1 cellular context compared by ENCODE assay signal in genomic region chr19:35380450-35381124, GRCh38.
A peak's percentile ranks its signal among the peaks of the same experiment; 100 is the strongest.
TF ChIP-seq lines count a peak whose summit lies in the region.

No MANE protein-coding gene starts in this region.

TF ChIP-seq in HepG2, 621 proteins besides CTCF, POLR2A, EP300 and RAD21 (continued from another document and continues in another):
- TF ChIP-seq ZSCAN21 (CRISPR knock-in tag; IDR thresholded peaks at IDR 0.05; ENCODE audit: borderline replicate concordance) (0 out of 2 replicates have a peak, but pooled peaks have one; percentile 72), KLF12 (CRISPR knock-in tag; IDR thresholded peaks at IDR 0.05; ENCODE audit: borderline replicate concordance) (peak; percentile 92; the same call in 1 of the 2 replicates), STAG1 (CRISPR knock-in tag; IDR thresholded peaks at IDR 0.05) (0 out of 2 replicates have a peak, but pooled peaks have one; percentile 20), WIZ (CRISPR knock-in tag; IDR thresholded peaks at IDR 0.05) (no peak), CENPT (CRISPR knock-in tag; IDR thresholded peaks at IDR 0.05; ENCODE audit: low read depth) (no peak), HMG20A (CRISPR knock-in tag; IDR thresholded peaks at IDR 0.05; ENCODE audit: borderline replicate concordance) (peak; percentile 71; the same call in 1 of the 2 replicates), ZNF619 (CRISPR knock-in tag; IDR thresholded peaks at IDR 0.05) (no peak), GTF3A (CRISPR knock-in tag; conservative IDR thresholded peaks at IDR 0.05) (no peak), ZNF430 (CRISPR knock-in tag; IDR thresholded peaks at IDR 0.05) (peak; percentile 80; the same call in 1 of the 2 replicates), MED13 (CRISPR knock-in tag; IDR thresholded peaks at IDR 0.05) (no peak), NFATC3 (CRISPR knock-in tag; IDR thresholded peaks at IDR 0.05) (no peak), ZBTB2 (CRISPR knock-in tag; IDR thresholded peaks at IDR 0.05; ENCODE audit: low read depth) (no peak), TRIM22 (IDR thresholded peaks at IDR 0.05) (no peak), KDM5B (CRISPR knock-in tag; IDR thresholded peaks at IDR 0.05; ENCODE audit: borderline replicate concordance) (0 out of 2 replicates have a peak, but pooled peaks have one; percentile 25), ETV6 (CRISPR knock-in tag; conservative IDR thresholded peaks at IDR 0.05) (no peak), ZBTB33 (CRISPR knock-in tag; IDR thresholded peaks at IDR 0.05) (no peak), ZBTB7B (CRISPR knock-in tag; IDR thresholded peaks at IDR 0.05) (no peak), MTF1 (CRISPR knock-in tag; IDR thresholded peaks at IDR 0.05) (no peak), ZNF883 (CRISPR knock-in tag; IDR thresholded peaks at IDR 0.05; ENCODE audit: not compliant biosample characterization) (no peak), ZNF704 (CRISPR knock-in tag; IDR thresholded peaks at IDR 0.05; ENCODE audit: borderline replicate concordance) (no peak), ZNF382 (CRISPR knock-in tag; IDR thresholded peaks at IDR 0.05; ENCODE audit: borderline replicate concordance) (no peak), RXRB (CRISPR knock-in tag; IDR thresholded peaks at IDR 0.05; ENCODE audit: borderline replicate concordance) (peak; percentile 85), ZNF510 (CRISPR knock-in tag; IDR thresholded peaks at IDR 0.05; ENCODE audit: low read depth) (no peak), ZNF441 (CRISPR knock-in tag; IDR thresholded peaks at IDR 0.05; ENCODE audit: borderline replicate concordance) (0 out of 2 replicates have a peak, but pooled peaks have one; percentile 50), MEF2D (CRISPR knock-in tag; IDR thresholded peaks at IDR 0.05) (peak; percentile 62; the same call in 1 of the 2 replicates), ZNF124 (CRISPR knock-in tag; IDR thresholded peaks at IDR 0.05) (no peak), ZBTB4 (CRISPR knock-in tag; IDR thresholded peaks at IDR 0.05; ENCODE audit: borderline replicate concordance) (no peak), ZSCAN31 (CRISPR knock-in tag; IDR thresholded peaks at IDR 0.05; ENCODE audit: low read depth) (no peak), MZF1 (CRISPR knock-in tag; IDR thresholded peaks at IDR 0.05; ENCODE audit: borderline replicate concordance) (no peak), ATF1 (CRISPR knock-in tag; IDR thresholded peaks at IDR 0.05) (no peak), HNRNPL (IDR thresholded peaks at IDR 0.05; ENCODE audit: low read depth, low read length) (no peak), PHB2 (IDR thresholded peaks at IDR 0.05; ENCODE audit: partially characterized antibody) (no peak), IKZF1 (IDR thresholded peaks at IDR 0.05) (no peak), ZNF337 (CRISPR knock-in tag; IDR thresholded peaks at IDR 0.05; ENCODE audit: borderline replicate concordance, low read depth) (no peak), ZNF503 (CRISPR knock-in tag; IDR thresholded peaks at IDR 0.05) (0 out of 2 replicates have a peak, but pooled peaks have one; percentile 66), ZBTB39 (CRISPR knock-in tag; IDR thresholded peaks at IDR 0.05) (no peak), ZNF691 (CRISPR knock-in tag; IDR thresholded peaks at IDR 0.05; ENCODE audit: borderline replicate concordance, low read depth) (0 out of 2 replicates have a peak, but pooled peaks have one; percentile 25), ZNF292 (CRISPR knock-in tag; IDR thresholded peaks at IDR 0.05; ENCODE audit: borderline replicate concordance, low read depth) (peak; percentile 91; the same call in 1 of the 2 replicates), MIER3 (CRISPR knock-in tag; IDR thresholded peaks at IDR 0.05; ENCODE audit: borderline replicate concordance) (no peak; the same call in 1 of the 2 replicates), ZNF367 (CRISPR knock-in tag; IDR thresholded peaks at IDR 0.05; ENCODE audit: borderline replicate concordance) (no peak), TFDP2 (CRISPR knock-in tag; IDR thresholded peaks at IDR 0.05) (peak; percentile 82), RELA (CRISPR knock-in tag; IDR thresholded peaks at IDR 0.05) (no peak), NFYB (CRISPR knock-in tag; IDR thresholded peaks at IDR 0.05) (no peak; the same call in 1 of the 2 replicates), FOXP4 (CRISPR knock-in tag; IDR thresholded peaks at IDR 0.05) (peak; percentile 78), NFE2 (CRISPR knock-in tag; IDR thresholded peaks at IDR 0.05) (no peak), ZNF17 (CRISPR knock-in tag; IDR thresholded peaks at IDR 0.05) (no peak)
